In the genomic region with DNA sequence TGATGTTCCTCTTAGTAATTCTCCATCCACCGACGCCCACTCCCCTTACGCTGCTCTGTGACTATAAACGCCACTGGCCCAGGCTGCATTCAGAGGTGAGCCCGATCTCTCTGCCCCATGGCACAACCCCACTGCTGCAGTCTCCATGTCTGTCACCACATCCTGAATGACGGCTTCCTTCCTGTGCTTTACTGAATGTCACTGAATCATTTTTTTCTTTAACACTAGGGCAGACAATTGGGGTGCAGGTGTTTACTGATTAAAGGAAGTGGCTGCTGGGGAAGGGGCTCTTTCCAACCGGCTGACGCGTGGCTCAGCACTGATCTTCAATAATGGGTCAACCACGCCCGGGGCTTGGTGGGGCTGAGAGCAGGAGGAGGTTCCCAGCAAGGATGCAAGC, we compare ENCODE assay signal across 8 cellular contexts.
DNase-seq lines count a peak whose midpoint lies in the region; ATAC-seq and TF ChIP-seq lines count a peak whose summit lies in the region.

No MANE protein-coding gene starts in this region.

- H3K4me1 Mint-ChIP-seq in activated naive CD8-positive, alpha-beta T cell treated with anti-CD3 and anti-CD28 coated beads for 36 hours, result peaks cover 42% of the 10 kb centered on the region

- peak overlapping the region; percentile 93 for H3K27ac Mint-ChIP-seq in activated naive CD8-positive, alpha-beta T cell treated with anti-CD3 and anti-CD28 coated beads for 36 hours

- no peak overlapping the region for H3K27ac ChIP-seq in WERI-Rb-1
- H3K27ac ChIP-seq in gastrocnemius medialis, result no peak overlapping the region

- H3K36me3 ChIP-seq in WERI-Rb-1 (no peaks in the 10 kb centered on the region), gastrocnemius medialis (no peaks in the 10 kb centered on the region)

- H3K27me3 ChIP-seq in WERI-Rb-1 (ENCODE audit: insufficient read depth, low read depth, severe bottlenecking) (no peaks in the 10 kb centered on the region), gastrocnemius medialis (no peaks in the 10 kb centered on the region)

- intact Hi-C loops in gastrocnemius medialis (cut with DNase I; ENCODE audit: low total_unique reads), result no loop called here

- H3K9me3 ChIP-seq in WERI-Rb-1 (ENCODE audit: severe bottlenecking) (no peaks in the 10 kb centered on the region), gastrocnemius medialis (no peaks in the 10 kb centered on the region)

- H3K4me3 Mint-ChIP-seq in activated naive CD8-positive, alpha-beta T cell treated with anti-CD3 and anti-CD28 coated beads for 36 hours, result peak overlapping the region; percentile 35

- H3K4me1 ChIP-seq in gastrocnemius medialis, result no peaks in the 10 kb centered on the region

- peak in 3 of 4 experiments; percentile 7 to 48 (median 30) for DNase-seq in activated CD4-positive, CD25-positive, alpha-beta regulatory T cell (lab: John Stamatoyannopoulos, UW)
- peak; percentile 54 for DNase-seq in activated naive CD8-positive, alpha-beta T cell treated with anti-CD3 and anti-CD28 coated beads for 36 hours
- DNase-seq in stimulated activated CD8-positive, alpha-beta memory T cell treated with anti-CD3 and anti-CD28 coated beads, Interleukin-4, amount 100 ng/mL, for 1 hour (ENCODE audit: low read depth in 2 of 2, low spot score in 1 of 2), result peak; percentile 16 to 35
- DNase-seq in DMS153 (lab: John Stamatoyannopoulos, UW), result no peak
- no peak for DNase-seq in WERI-Rb-1
- DNase-seq in ACHN, result no peak
- no peak for DNase-seq in gastrocnemius medialis

- in situ Hi-C loops in ACHN (cut with HindIII; ENCODE audit: low pct_ligation_motif_present, low pct_unique_long_range_greater_than_20kb, low sequenced_read_pairs) (no loop called here), gastrocnemius medialis (cut with MboI; ENCODE audit: low sequenced_read_pairs in 4 of 4) (no loop called here)

- H3K9me3 Mint-ChIP-seq in activated naive CD8-positive, alpha-beta T cell treated with anti-CD3 and anti-CD28 coated beads for 36 hours, result peaks cover 16% of the 10 kb centered on the region

- ATAC-seq in GM21423 (IDR thresholded peaks at IDR 0.05; ENCODE audit: unreplicated experiment) (peak; percentile 69), gastrocnemius medialis (no peak)

- TF ChIP-seq CTCF in WERI-Rb-1 (IDR thresholded peaks at IDR 0.05; ENCODE audit: low read depth, low read length) (no peak), gastrocnemius medialis (IDR thresholded peaks at IDR 0.05 in 4 of 5, conservative IDR thresholded peaks at IDR 0.05 in 1 of 5) (no peak)

- H3K4me3 ChIP-seq in WERI-Rb-1 (ENCODE audit: low read depth, low read length) (no peak overlapping the region), gastrocnemius medialis (no peak overlapping the region)

- H3K36me3 Mint-ChIP-seq in activated naive CD8-positive, alpha-beta T cell treated with anti-CD3 and anti-CD28 coated beads for 36 hours, result peaks cover 15% of the 10 kb centered on the region

- no peak for TF ChIP-seq POLR2A in gastrocnemius medialis (IDR thresholded peaks at IDR 0.05)

- no peaks in the 10 kb centered on the region for H3K27me3 Mint-ChIP-seq in activated naive CD8-positive, alpha-beta T cell treated with anti-CD3 and anti-CD28 coated beads for 36 hours

Comparison
In these comparisons a context has a peak if more than half of its experiments do, and no peak if none do; other contexts are left out.
1. DNase-seq: peak in activated CD4-positive, CD25-positive, alpha-beta regulatory T cell (3 of 4), activated naive CD8-positive, alpha-beta T cell treated with anti-CD3 and anti-CD28 coated beads for 36 hours (single experiment) and stimulated activated CD8-positive, alpha-beta memory T cell treated with anti-CD3 and anti-CD28 coated beads, Interleukin-4, amount 100 ng/mL, for 1 hour (2 of 2); none in DMS153 (single experiment), WERI-Rb-1 (single experiment), ACHN (single experiment) and gastrocnemius medialis (0 of 2).